30 cellular contexts compared by ENCODE assay signal in genomic region chr11:126821832-126822231, GRCh38.
"Had no signal": no experiment of that assay in that cellular context is flagged by ENCODE, and none has a peak within 500 bp of the region (broad histone marks: within the 10 kb centered on the region; RNA-seq: fewer than 3 reads in every experiment).

No MANE protein-coding gene starts in this region.

- H3K36me3 ChIP-seq: ascending aorta, WERI-Rb-1 had no signal

- DNase-seq: activated CD4-positive, alpha-beta memory T cell treated with anti-CD3 and anti-CD28 coated beads, Interleukin-2, amount 10 ng/mL, durations not matched to agents 7 days and 5 days; activated CD4-positive, alpha-beta T cell treated with anti-CD3 and anti-CD28 coated beads for 1 hour; activated CD4-positive, alpha-beta T cell treated with anti-CD3 and anti-CD28 coated beads for 36 hours; activated CD4-positive, alpha-beta T cell treated with anti-CD3 and anti-CD28 coated beads for 48 hours; activated CD4-positive, alpha-beta T cell treated with anti-CD3 and anti-CD28 coated beads, Interleukin-2, amount 10 ng/mL, durations not matched to agents 7 days and 5 days; activated CD4-positive, alpha-beta T cell treated with anti-CD3 and anti-CD28 coated beads, Interleukin-2, amount 50 U/mL, for 48 hours; activated CD4-positive, CD25-positive, alpha-beta regulatory T cell; activated CD8-positive, alpha-beta memory T cell treated with anti-CD3 and anti-CD28 coated beads for 24 hours; activated CD8-positive, alpha-beta memory T cell treated with anti-CD3 and anti-CD28 coated beads, Interleukin-2, amount 10 ng/mL, durations not matched to agents 7 days and 5 days; activated CD8-positive, alpha-beta memory T cell treated with anti-CD3 and anti-CD28 coated beads, Interleukin-2, amount 50 U/mL, for 48 hours; activated CD8-positive, alpha-beta T cell treated with anti-CD3 and anti-CD28 coated beads, Interleukin-2, amount 10 ng/mL, durations not matched to agents 7 days and 5 days; activated effector memory CD4-positive, alpha-beta T cell treated with Interleukin-2 at 50 U/mL for 16 hours; activated gamma-delta T cell; activated naive CD4-positive, alpha-beta T cell treated with anti-CD3 and anti-CD28 coated beads, Interleukin-2, amount 10 ng/mL, durations not matched to agents 7 days and 5 days; activated naive CD4-positive, alpha-beta T cell treated with Interleukin-2 at 50 U/mL for 16 hours; activated naive CD8-positive, alpha-beta T cell treated with anti-CD3 and anti-CD28 coated beads, Interleukin-2, amount 10 ng/mL, durations not matched to agents 7 days and 5 days; activated naive CD8-positive, alpha-beta T cell treated with anti-CD3 and anti-CD28 coated beads, Interleukin-2, amount 50 U/mL, for 24 hours; activated T-cell treated with anti-CD3 and anti-CD28 coated beads, Interleukin-2, amount 50 U/mL, for 24 hours; activated T-cell treated with anti-CD3 and anti-CD28 coated beads, Interleukin-2, amount 50 U/mL, for 48 hours; amygdala; anterior cingulate cortex; central memory CD4-positive, alpha-beta T cell; T-helper 1 cell; T-helper 2 cell; T-helper 9 cell; WERI-Rb-1 had no signal

- H3K27me3 ChIP-seq: ascending aorta had no signal

- FAIRE-seq: TTC549 had no signal

- H3K4me3 ChIP-seq: ascending aorta had no signal

- ATAC-seq: activated CD4-positive, alpha-beta T cell treated with anti-CD3 and anti-CD28 coated beads for 36 hours; activated CD4-positive, CD25-positive, alpha-beta regulatory T cell treated with anti-CD3 and anti-CD28 coated beads, Interleukin-2, amount 50 U/mL, for 24 hours; activated CD8-positive, alpha-beta memory T cell treated with anti-CD3 and anti-CD28 coated beads, Interleukin-2, amount 10 ng/mL, durations not matched to agents 7 days and 5 days; activated CD8-positive, alpha-beta T cell treated with anti-CD3 and anti-CD28 coated beads, Interleukin-2, amount 10 ng/mL, durations not matched to agents 7 days and 5 days; activated naive CD8-positive, alpha-beta T cell treated with anti-CD3 and anti-CD28 coated beads, Interleukin-2, amount 50 U/mL, for 24 hours; WTC11 had no signal
